ENCODE assay signal across 22 cellular contexts in the genomic region with DNA sequence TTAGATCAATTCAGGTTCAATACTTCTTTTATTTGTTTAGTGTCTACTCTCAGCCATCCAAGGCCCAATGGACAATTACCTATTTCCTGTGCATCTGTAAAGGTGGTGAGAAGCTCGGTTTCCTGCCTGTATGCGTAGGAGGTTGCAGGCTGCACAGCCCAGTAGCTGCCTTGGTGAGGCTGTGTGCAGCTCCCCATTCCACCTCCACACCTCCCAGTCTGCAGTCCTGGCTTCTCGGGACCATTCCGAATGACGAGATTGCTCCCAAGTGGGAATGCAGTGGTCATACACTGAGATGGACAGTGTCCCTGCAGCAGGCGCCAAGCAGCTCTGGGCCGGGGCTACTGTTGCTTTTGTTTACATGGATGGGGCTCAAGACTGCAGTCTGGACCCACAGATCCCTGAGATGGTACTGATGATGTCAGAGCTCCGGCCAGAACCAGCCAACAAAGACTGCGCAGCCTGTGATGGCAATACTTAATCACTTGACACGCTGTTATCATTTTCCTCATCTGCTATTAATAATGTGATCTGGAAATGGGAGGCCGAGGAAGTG.
DNase-seq lines count a peak whose midpoint lies in the region; ATAC-seq, FAIRE-seq and TF ChIP-seq lines count a peak whose summit lies in the region.
"Had no signal": no experiment of that assay in that cellular context is flagged by ENCODE, and none has a peak within 500 bp of the region (broad histone marks: within the 10 kb centered on the region; RNA-seq: fewer than 3 reads in every experiment).

No MANE protein-coding gene starts in this region.

- H3K27me3 ChIP-seq in GM23338 (ENCODE audit: insufficient read depth), result no peaks in the 10 kb centered on the region
- H3K27me3 ChIP-seq in bronchial epithelial cell (ENCODE audit: control insufficient read depth, insufficient read depth, low read length), result no peaks in the 10 kb centered on the region
- H3K27me3 ChIP-seq in lung (ENCODE audit: control insufficient read depth, insufficient read depth), result no peaks in the 10 kb centered on the region

- 69 to 77% methylated on average over 11 of the region's 11 CpGs for WGBS in lung, 2 donors

- H3K4me3 Mint-ChIP-seq in GM23338, result no peak overlapping the region
- H3K4me3 Mint-ChIP-seq in stimulated activated memory B cell treated with anti-CD40 and anti-IgM and Interleukin-4, amounts not matched to agents 10 μg/mL and 1 μg/mL and 100 μg/mL, for 72 hours, result no peak overlapping the region
- H3K4me3 Mint-ChIP-seq: CD8-positive, alpha-beta memory T cell had no signal

- TF ChIP-seq CTCF in GM23338 (conservative IDR thresholded peaks at IDR 0.05; ENCODE audit: low read depth in 2 of 2) (peak in 1 of 2 experiments; percentile 52; a peak in 2 of 4 replicates), bronchial epithelial cell (IDR thresholded peaks at IDR 0.05; ENCODE audit: insufficient read depth, low read length, severe bottlenecking) (no peak), lung (IDR thresholded peaks at IDR 0.05; ENCODE audit: control extremely low read depth, extremely low read depth) (no peak)

- H3K27ac ChIP-seq in GM23338 (ENCODE audit: low read depth), result no peak overlapping the region
- no peak overlapping the region for H3K27ac ChIP-seq in lung (ENCODE audit: low read depth in 1 of 2, low read length in 1 of 2)

- peaks cover 4% of the 10 kb centered on the region for H3K4me1 Mint-ChIP-seq in GM23338
- no peaks in the 10 kb centered on the region for H3K4me1 Mint-ChIP-seq in stimulated activated memory B cell treated with anti-CD40 and anti-IgM and Interleukin-4, amounts not matched to agents 10 μg/mL and 1 μg/mL and 100 μg/mL, for 72 hours
- H3K4me1 Mint-ChIP-seq: CD8-positive, alpha-beta memory T cell had no signal

- no peaks in the 10 kb centered on the region for H4K20me1 ChIP-seq in GM23338 (replicated peaks; ENCODE audit: insufficient read depth)

- H3K36me3 Mint-ChIP-seq in GM23338 (ENCODE audit: low read depth), result no peaks in the 10 kb centered on the region
- H3K36me3 Mint-ChIP-seq in stimulated activated memory B cell treated with anti-CD40 and anti-IgM and Interleukin-4, amounts not matched to agents 10 μg/mL and 1 μg/mL and 100 μg/mL, for 72 hours, result no peaks in the 10 kb centered on the region
- H3K36me3 Mint-ChIP-seq: CD8-positive, alpha-beta memory T cell had no signal

- H3K9me2 ChIP-seq in GM23338 (ENCODE audit: insufficient read depth), result no peaks in the 10 kb centered on the region

- H3K9me3 Mint-ChIP-seq in GM23338, result peaks cover 3% of the 10 kb centered on the region; the same call in 2 of the 3 replicates
- H3K9me3 Mint-ChIP-seq in stimulated activated memory B cell treated with anti-CD40 and anti-IgM and Interleukin-4, amounts not matched to agents 10 μg/mL and 1 μg/mL and 100 μg/mL, for 72 hours, result peaks cover 3% of the 10 kb centered on the region

- H3K4me1 ChIP-seq in GM23338 (ENCODE audit: insufficient read depth) (no peaks in the 10 kb centered on the region), lung (ENCODE audit: control insufficient read depth in 2 of 2, insufficient read depth in 2 of 2, low read length in 2 of 2) (no peaks in the 10 kb centered on the region)

- peak; percentile 32 for FAIRE-seq in bronchial epithelial cell (lab: Jason Lieb, UNC)
- FAIRE-seq: D721Med, HTR-8/SVneo, RCC 7860 had no signal

- peak; percentile 67 for ATAC-seq in GM23338
- ATAC-seq in lung (ENCODE audit: insufficient read depth, low FRiP score), result no peak
- no peak for ATAC-seq in stimulated activated memory B cell treated with anti-CD40 and anti-IgM and Interleukin-4, amounts not matched to agents 10 μg/mL and 1 μg/mL and 100 μg/mL, for 72 hours
- ATAC-seq: HCT116, Right ventricle myocardium inferior had no signal

- H3K4me2 ChIP-seq in GM23338, result no peak overlapping the region

- DNase-seq in GM23338 (ENCODE audit: low spot score) (peak; percentile 20), bronchial epithelial cell (ENCODE audit: low read depth) (no peak), lung (ENCODE audit: low spot score) (peak; percentile 22), superior temporal gyrus (ENCODE audit: extremely low spot score) (peak; percentile 20), UCSD-AML1 (lab: John Stamatoyannopoulos, UW; ENCODE audit: unreplicated experiment) (no peak), H4 (ENCODE audit: low spot score) (no peak)
- DNase-seq: C1 segment of cervical spinal cord; CD8-positive, alpha-beta memory T cell; DND-41; GDM1; IMR-90; NCI-H1092; NCI-H1436 treated with DMSO at 0.1 percent for 48 hours; NCI-H2029 treated with DMSO at 0.1 percent for 48 hours; NCI-H446 treated with DMSO at 0.1 percent for 48 hours; NCI-H69 had no signal

- no peak overlapping the region for H3K4me3 ChIP-seq in GM23338
- no peak overlapping the region for H3K4me3 ChIP-seq in bronchial epithelial cell (ENCODE audit: low read depth, low read length)
- no peak overlapping the region for H3K4me3 ChIP-seq in lung

- H3K27ac Mint-ChIP-seq in GM23338, result no peak overlapping the region
- no peak overlapping the region for H3K27ac Mint-ChIP-seq in stimulated activated memory B cell treated with anti-CD40 and anti-IgM and Interleukin-4, amounts not matched to agents 10 μg/mL and 1 μg/mL and 100 μg/mL, for 72 hours
- H3K27ac Mint-ChIP-seq: CD8-positive, alpha-beta memory T cell had no signal

- H3K79me2 ChIP-seq in GM23338 (replicated peaks; ENCODE audit: insufficient read depth), result no peaks in the 10 kb centered on the region

- H2AFZ ChIP-seq in GM23338, result no peak overlapping the region

- H3F3A ChIP-seq in GM23338 (replicated peaks; ENCODE audit: low read depth), result no peaks in the 10 kb centered on the region

- peaks cover 0 to 4% of the 10 kb centered on the region in 2 donors for H3K9me3 ChIP-seq in lung (ENCODE audit: control insufficient read depth in 2 of 2, insufficient read depth in 1 of 2, low read length in 1 of 2)

- H3K27me3 Mint-ChIP-seq in GM23338 (ENCODE audit: insufficient read depth, low read depth, poor library complexity), result peaks cover 9% of the 10 kb centered on the region
- H3K27me3 Mint-ChIP-seq in stimulated activated memory B cell treated with anti-CD40 and anti-IgM and Interleukin-4, amounts not matched to agents 10 μg/mL and 1 μg/mL and 100 μg/mL, for 72 hours, result no peaks in the 10 kb centered on the region
- H3K27me3 Mint-ChIP-seq: CD8-positive, alpha-beta memory T cell had no signal

- H3K36me3 ChIP-seq in GM23338 (ENCODE audit: insufficient read depth) (no peaks in the 10 kb centered on the region), bronchial epithelial cell (ENCODE audit: control insufficient read depth, insufficient read depth, low read length) (no peaks in the 10 kb centered on the region), lung (ENCODE audit: control insufficient read depth in 2 of 2, insufficient read depth in 2 of 2, low read length in 2 of 2) (no peaks in the 10 kb centered on the region)

TF ChIP-seq in GM23338, 12 proteins besides CTCF, POLR2A, EP300 and RAD21:
- no peak for TF ChIP-seq ZNF331 (CRISPR knock-in tag; IDR thresholded peaks at IDR 0.05; ENCODE audit: low read depth)
- no peak for TF ChIP-seq CREB1 (CRISPR knock-in tag; IDR thresholded peaks at IDR 0.05; ENCODE audit: low read depth)

Comparison
In these comparisons a context has a peak if more than half of its experiments do, and no peak if none do; other contexts are left out.
1. DNase-seq: peak in GM23338 (single experiment), lung (single experiment) and superior temporal gyrus (single experiment); none in bronchial epithelial cell (single experiment), UCSD-AML1 (single experiment) and H4 (single experiment).